Comparison of ENCODE assay signal across 18 cellular contexts in the genomic region with DNA sequence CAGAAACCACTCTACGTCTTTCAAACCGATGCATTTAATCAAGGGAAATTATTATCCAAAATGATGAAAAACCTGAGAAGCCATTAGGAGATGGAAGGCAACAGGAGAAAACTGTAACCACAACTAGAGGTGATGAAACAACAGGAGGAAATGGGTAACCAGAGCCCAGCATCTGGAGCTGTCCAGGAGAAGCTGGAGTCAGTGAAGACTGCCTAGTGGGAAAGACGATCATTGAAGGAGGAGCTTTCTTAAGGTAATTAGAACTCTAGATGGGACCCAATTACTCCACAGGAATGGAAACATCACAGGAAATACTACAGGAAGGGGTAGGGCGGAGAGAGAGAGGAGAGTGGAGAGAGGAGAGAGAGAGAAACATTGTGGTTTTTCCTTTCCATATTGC. TPM values are rescaled to one million over a fixed set of nuclear protein-coding genes. Genes with fewer than 3 reads are reported as not detected.
DNase-seq lines count a peak whose midpoint lies in the region; ATAC-seq and TF ChIP-seq lines count a peak whose summit lies in the region.
"Had no signal": no experiment of that assay in that cellular context is flagged by ENCODE, and none has a peak within 500 bp of the region (broad histone marks: within the 10 kb centered on the region; RNA-seq: fewer than 3 reads in every experiment).

No MANE protein-coding gene starts in this region.

- H3K4me3 ChIP-seq in Peyer's patch: no peak overlapping the region
- no peak overlapping the region for H3K4me3 ChIP-seq in thoracic aorta

- H3K36me3 Mint-ChIP-seq in activated CD4-positive, alpha-beta memory T cell treated with anti-CD3 and anti-CD28 coated beads, Interleukin-2, amount 10 ng/mL, durations not matched to agents 7 days and 5 days (ENCODE audit: low read depth): no peaks in the 10 kb centered on the region
- H3K36me3 Mint-ChIP-seq: activated CD8-positive, alpha-beta memory T cell treated with anti-CD3 and anti-CD28 coated beads, Interleukin-2, amount 10 ng/mL, durations not matched to agents 7 days and 5 days; CD8-positive, alpha-beta T cell had no signal

- no peaks in the 10 kb centered on the region for H3K9me3 ChIP-seq in Peyer's patch
- H3K9me3 ChIP-seq in thoracic aorta: no peaks in the 10 kb centered on the region

- CTCF ChIA-PET in activated CD4-positive, alpha-beta memory T cell treated with anti-CD3 and anti-CD28 coated beads, Interleukin-2, amount 10 ng/mL, durations not matched to agents 7 days and 5 days (lab: Charles Lee): no interaction called here

- H3K4me1 ChIP-seq in Peyer's patch (no peaks in the 10 kb centered on the region), thoracic aorta (ENCODE audit: control insufficient read depth in 1 of 2, low read depth in 2 of 2) (peaks cover 22 to 76% of the 10 kb centered on the region in 2 donors)

- H3K27ac ChIP-seq in Peyer's patch (peak overlapping the region in 3 of 4 donors; percentile 24 to 75 (median 62)), thoracic aorta (peak overlapping the region; percentile 65 to 73)
- H3K27ac ChIP-seq: 22Rv1, brain microvascular endothelial cell, RWPE1 had no signal

- POLR2A ChIA-PET in activated CD4-positive, alpha-beta memory T cell treated with anti-CD3 and anti-CD28 coated beads, Interleukin-2, amount 10 ng/mL, durations not matched to agents 7 days and 5 days (lab: Charles Lee): interaction anchor here (1.0 kb wide), 1 partner anchor 17 kb away, joined by 4 read pairs; no protein-coding TSS in a partner anchor

- no peaks in the 10 kb centered on the region for H3K27me3 ChIP-seq in Peyer's patch
- no peaks in the 10 kb centered on the region for H3K27me3 ChIP-seq in thoracic aorta (replicated peaks; ENCODE audit: insufficient read depth)
- H3K27me3 ChIP-seq: brain microvascular endothelial cell had no signal

- no peak overlapping the region for H3K4me3 Mint-ChIP-seq in activated CD4-positive, alpha-beta memory T cell treated with anti-CD3 and anti-CD28 coated beads, Interleukin-2, amount 10 ng/mL, durations not matched to agents 7 days and 5 days
- H3K4me3 Mint-ChIP-seq: activated B cell treated with CpG ODN at 0.5 μM for 24 hours; activated CD8-positive, alpha-beta memory T cell treated with anti-CD3 and anti-CD28 coated beads, Interleukin-2, amount 10 ng/mL, durations not matched to agents 7 days and 5 days; CD8-positive, alpha-beta T cell; nephron progenitor cell had no signal

- H3K27ac Mint-ChIP-seq in activated CD4-positive, alpha-beta memory T cell treated with anti-CD3 and anti-CD28 coated beads, Interleukin-2, amount 10 ng/mL, durations not matched to agents 7 days and 5 days: no peak overlapping the region
- H3K27ac Mint-ChIP-seq: activated B cell treated with CpG ODN at 0.5 μM for 24 hours; activated CD8-positive, alpha-beta memory T cell treated with anti-CD3 and anti-CD28 coated beads, Interleukin-2, amount 10 ng/mL, durations not matched to agents 7 days and 5 days; CD8-positive, alpha-beta T cell; nephron progenitor cell had no signal

- H3K36me3 ChIP-seq in Peyer's patch (no peaks in the 10 kb centered on the region), thoracic aorta (no peaks in the 10 kb centered on the region)
- H3K36me3 ChIP-seq: brain microvascular endothelial cell had no signal

- no peak for TF ChIP-seq POLR2A in Peyer's patch (IDR thresholded peaks at IDR 0.05)

- ATAC-seq in thoracic aorta (ENCODE audit: insufficient number of reproducible peaks, low FRiP score, low read depth): no peak
- ATAC-seq: activated CD8-positive, alpha-beta memory T cell treated with anti-CD3 and anti-CD28 coated beads, Interleukin-2, amount 10 ng/mL, durations not matched to agents 7 days and 5 days; CD8-positive, alpha-beta T cell had no signal

- H3K9me3 Mint-ChIP-seq in activated CD4-positive, alpha-beta memory T cell treated with anti-CD3 and anti-CD28 coated beads, Interleukin-2, amount 10 ng/mL, durations not matched to agents 7 days and 5 days: no peaks in the 10 kb centered on the region
- H3K9me3 Mint-ChIP-seq: activated B cell treated with CpG ODN at 0.5 μM for 24 hours; CD8-positive, alpha-beta T cell; nephron progenitor cell had no signal

- no peaks in the 10 kb centered on the region for H3K4me1 Mint-ChIP-seq in activated CD4-positive, alpha-beta memory T cell treated with anti-CD3 and anti-CD28 coated beads, Interleukin-2, amount 10 ng/mL, durations not matched to agents 7 days and 5 days
- H3K4me1 Mint-ChIP-seq: activated B cell treated with CpG ODN at 0.5 μM for 24 hours; activated CD8-positive, alpha-beta memory T cell treated with anti-CD3 and anti-CD28 coated beads, Interleukin-2, amount 10 ng/mL, durations not matched to agents 7 days and 5 days; nephron progenitor cell had no signal

- peaks cover 5% of the 10 kb centered on the region for H3K27me3 Mint-ChIP-seq in activated CD4-positive, alpha-beta memory T cell treated with anti-CD3 and anti-CD28 coated beads, Interleukin-2, amount 10 ng/mL, durations not matched to agents 7 days and 5 days
- H3K27me3 Mint-ChIP-seq: activated B cell treated with CpG ODN at 0.5 μM for 24 hours had no signal

- DNase-seq in DMS53 (lab: John Stamatoyannopoulos, UW) (peak; percentile 37), DMS53 treated with DMSO at 0.1 percent for 48 hours (lab: John Stamatoyannopoulos, UW; ENCODE audit: unreplicated experiment) (no peak), Peyer's patch (no peak), iris pigment epithelial cell (ENCODE audit: low read depth) (peak; percentile 64), thoracic aorta (ENCODE audit: low spot score) (no peak), COLO829 (ENCODE audit: low spot score) (no peak)
- no peak for DNase-seq in activated CD4-positive, alpha-beta T cell treated with anti-CD3 and anti-CD28 coated beads for 1 hour
- no peak for DNase-seq in activated CD4-positive, alpha-beta memory T cell treated with anti-CD3 and anti-CD28 coated beads, Interleukin-2, amount 10 ng/mL, durations not matched to agents 7 days and 5 days
- DNase-seq: activated B cell treated with CpG ODN at 0.5 μM for 24 hours; activated CD8-positive, alpha-beta memory T cell treated with anti-CD3 and anti-CD28 coated beads, Interleukin-2, amount 10 ng/mL, durations not matched to agents 7 days and 5 days; activated gamma-delta T cell treated with Interleukin-2 at 50 U/mL for 16 hours; brain microvascular endothelial cell; CD8-positive, alpha-beta T cell; NCI-H2029 treated with DMSO at 0.1 percent for 48 hours; nephron progenitor cell had no signal

- TF ChIP-seq CTCF in Peyer's patch (IDR thresholded peaks at IDR 0.05) (no peak), thoracic aorta (IDR thresholded peaks at IDR 0.05) (no peak)

RNA-seq across cellular contexts. Expression of a gene that starts 57.6 kb away (rescaled TPM):
- total RNA-seq in Peyer's patch (10 to 100 TPM in 2 of 4 donors, 1 to 10 TPM in 2; 2.3 to 31.4 (median 10.7) TPM), thoracic aorta (100 to 1,000 TPM in 1 of 2 donors, 10 to 100 TPM in 1; 92.3 to 120 TPM)
- not detected for total RNA-seq in activated CD4-positive, alpha-beta memory T cell treated with anti-CD3 and anti-CD28 coated beads, Interleukin-2, amount 10 ng/mL, durations not matched to agents 7 days and 5 days
- total RNA-seq: activated B cell treated with CpG ODN at 0.5 μM for 24 hours; activated CD8-positive, alpha-beta memory T cell treated with anti-CD3 and anti-CD28 coated beads, Interleukin-2, amount 10 ng/mL, durations not matched to agents 7 days and 5 days; CD8-positive, alpha-beta T cell; lung microvascular endothelial cell had no signal

Comparison
In these comparisons a context has a peak if more than half of its experiments do, and no peak if none do; other contexts are left out.
1. DNase-seq: peak in DMS53 (single experiment) and iris pigment epithelial cell (single experiment); none in DMS53 treated with DMSO at 0.1 percent for 48 hours (single experiment), Peyer's patch (0 of 3), thoracic aorta (single experiment), activated CD4-positive, alpha-beta T cell treated with anti-CD3 and anti-CD28 coated beads for 1 hour (single experiment), COLO829 (single experiment) and activated CD4-positive, alpha-beta memory T cell treated with anti-CD3 and anti-CD28 coated beads, Interleukin-2, amount 10 ng/mL, durations not matched to agents 7 days and 5 days (single experiment).